Comparison of ENCODE assay signal across 10 cellular contexts in the genomic region with DNA sequence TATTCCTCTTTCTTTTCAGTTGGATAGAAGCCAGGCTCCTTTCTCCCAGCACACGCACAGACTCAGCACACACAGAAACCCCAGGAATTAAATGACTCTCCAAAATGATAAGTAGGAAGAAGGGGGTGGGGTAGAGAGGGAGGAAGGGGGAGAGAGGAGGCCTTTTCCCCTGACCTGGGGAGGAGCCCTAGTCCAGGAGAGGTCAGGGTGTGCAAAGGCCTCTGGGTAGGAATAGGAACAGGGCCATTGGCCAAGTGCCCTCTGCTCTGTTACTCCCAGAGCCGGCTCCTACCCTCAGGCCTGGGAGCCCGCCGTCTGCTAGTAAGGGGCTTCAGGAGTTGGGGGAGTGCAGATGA. TPM values are rescaled to one million over a fixed set of nuclear protein-coding genes. Genes with fewer than 3 reads are reported as not detected.
DNase-seq lines count a peak whose midpoint lies in the region; ATAC-seq and TF ChIP-seq lines count a peak whose summit lies in the region.
"Had no signal": no experiment of that assay in that cellular context is flagged by ENCODE, and none has a peak within 500 bp of the region (broad histone marks: within the 10 kb centered on the region; RNA-seq: fewer than 3 reads in every experiment).

No MANE protein-coding gene starts in this region.

- H3K4me3 ChIP-seq in mammary epithelial cell (replicated peaks in 1 of 3; ENCODE audit: insufficient read depth in 1 of 3, low read depth in 2 of 3, low read length in 3 of 3) (no peak overlapping the region), lower lobe of right lung (no peak overlapping the region)
- H3K4me3 ChIP-seq: esophagus muscularis mucosa had no signal

- H3K27ac ChIP-seq in mammary epithelial cell (ENCODE audit: insufficient read depth, low read depth, low read length) = peak overlapping the region; percentile 43
- H3K27ac ChIP-seq in lower lobe of right lung = peak overlapping the region; percentile 21
- H3K27ac ChIP-seq: esophagus muscularis mucosa, neutrophil had no signal

- intact Hi-C loops in mammary epithelial cell (cut with micrococcal nuclease) = loop anchor here (5.0 kb wide), 1 partner anchor 34 kb away; a partner anchor contains a TSS
- intact Hi-C loops in lower lobe of right lung (cut with DNase I) = no loop called here

- no TSS peak for BruUV-seq in mammary epithelial cell (replicated peaks; lab: Mats Ljungman, UMichigan)

- H3K27me3 ChIP-seq in mammary epithelial cell (ENCODE audit: insufficient read depth, low read length) (no peaks in the 10 kb centered on the region), lower lobe of right lung (ENCODE audit: low read depth) (no peaks in the 10 kb centered on the region)
- H3K27me3 ChIP-seq: esophagus muscularis mucosa, neutrophil had no signal

- WGBS in mammary epithelial cell (ENCODE audit: low coverage, missing lambda C conversion rate) = 58% methylated on average over 4 of the region's 4 CpGs

- H3K4me2 ChIP-seq in mammary epithelial cell (ENCODE audit: insufficient read depth, low read depth, low read length) = peak overlapping the region; percentile 13

- DNase-seq in AG20443 (ENCODE audit: low spot score) = peak; percentile 74
- DNase-seq in NCI-H2029 (lab: John Stamatoyannopoulos, UW) = peak; percentile 53
- DNase-seq in mammary epithelial cell = peak; percentile 60
- DNase-seq in lower lobe of right lung = no peak
- DNase-seq in putamen (ENCODE audit: low spot score) = no peak
- DNase-seq in globus pallidus (ENCODE audit: low spot score) = no peak

- dilution Hi-C loops in mammary epithelial cell (cut with HindIII; ENCODE audit: low sequenced_read_pairs) = no loop called here

- H3K9me3 ChIP-seq in mammary epithelial cell (replicated peaks; ENCODE audit: insufficient read depth, low read length) (no peaks in the 10 kb centered on the region), lower lobe of right lung (no peaks in the 10 kb centered on the region)
- H3K9me3 ChIP-seq: esophagus muscularis mucosa, neutrophil had no signal

- H4K20me1 ChIP-seq in mammary epithelial cell (ENCODE audit: insufficient read depth, low read length) = no peaks in the 10 kb centered on the region

- no peak overlapping the region for H3K9ac ChIP-seq in mammary epithelial cell (ENCODE audit: insufficient read depth, low read length)

- H3K79me2 ChIP-seq in mammary epithelial cell (ENCODE audit: insufficient read depth, low read length) = no peaks in the 10 kb centered on the region

- H3K36me3 ChIP-seq in mammary epithelial cell (ENCODE audit: insufficient read depth, low read length) (no peaks in the 10 kb centered on the region), lower lobe of right lung (no peaks in the 10 kb centered on the region)
- H3K36me3 ChIP-seq: esophagus muscularis mucosa, neutrophil had no signal

- H3K4me1 ChIP-seq in mammary epithelial cell (ENCODE audit: insufficient read depth, low read length) (peaks cover 25% of the 10 kb centered on the region), lower lobe of right lung (peaks cover 22% of the 10 kb centered on the region)
- H3K4me1 ChIP-seq: esophagus muscularis mucosa had no signal

- ATAC-seq in lower lobe of right lung = peak; percentile 45 to 53
- ATAC-seq in GM18858 (IDR thresholded peaks at IDR 0.05; ENCODE audit: unreplicated experiment) = no peak
- ATAC-seq in GM18870 (IDR thresholded peaks at IDR 0.05; ENCODE audit: unreplicated experiment) = no peak

- in situ Hi-C loops in mammary epithelial cell (cut with MboI; ENCODE audit: low sequenced_read_pairs in 2 of 2) = no loop called here

- CTCF ChIA-PET in mammary epithelial cell (lab: Charles Lee; ENCODE audit: low non-redundant PET) = no interaction called here

- TF ChIP-seq CTCF in mammary epithelial cell (conservative IDR thresholded peaks at IDR 0.05 in 1 of 2, IDR thresholded peaks at IDR 0.05 in 1 of 2; ENCODE audit: extremely low read depth in 1 of 2, insufficient read depth in 1 of 2, low read depth in 1 of 2, low read length in 2 of 2) (no peak), lower lobe of right lung (IDR thresholded peaks at IDR 0.05) (no peak)

- H2AFZ ChIP-seq in mammary epithelial cell (ENCODE audit: low read depth, low read length) = peak overlapping the region; percentile 52

RNA-seq across cellular contexts. Expression of a gene that starts 35.6 kb away (rescaled TPM):
- 100 to 1,000 TPM in 1 of 2 donors, 10 to 100 TPM in 1; 91.2 to 107 TPM for total RNA-seq in mammary epithelial cell
- 94.7 TPM for polyA plus RNA-seq in mammary epithelial cell
- polyA minus RNA-seq in mammary epithelial cell = 265 TPM
- total RNA-seq in lower lobe of right lung = 121 TPM

Comparison
In these comparisons a context has a peak if more than half of its experiments do, and no peak if none do; other contexts are left out.
1. DNase-seq: peak in AG20443 (single experiment), NCI-H2029 (single experiment) and mammary epithelial cell (single experiment); none in lower lobe of right lung (single experiment), putamen (single experiment) and globus pallidus (single experiment).
2. ATAC-seq: peak in lower lobe of right lung (2 of 2); none in GM18858 (single experiment) and GM18870 (single experiment).